In genomic region chr1:42968654-42969053, GRCh38 we compare ENCODE assay signal across 31 cellular contexts.
"Had no signal": no experiment of that assay in that cellular context is flagged by ENCODE, and none has a peak within 500 bp of the region (broad histone marks: within the 10 kb centered on the region; RNA-seq: fewer than 3 reads in every experiment).

No MANE protein-coding gene starts in this region.

- H3K9me3 Mint-ChIP-seq: naive B cell; nephron progenitor cell; stimulated activated memory B cell treated with anti-CD40 and anti-IgM and Interleukin-4, amounts not matched to agents 10 μg/mL and 1 μg/mL and 100 μg/mL, for 72 hours; T-helper 2 cell treated with Interferon-gamma antibody and Interleukin-4, amounts not matched to agents 5 μg/mL and 100 μg/mL, for 36 hours had no signal

- H3K4me1 ChIP-seq: colonic mucosa, psoas muscle, right atrium auricular region, thyroid gland had no signal

- H3K4me3 ChIP-seq: body of pancreas, cardiac muscle cell, colonic mucosa, esophagus squamous epithelium, pancreas, psoas muscle, right atrium auricular region, smooth muscle cell, stomach, thyroid gland had no signal

- H3K27me3 Mint-ChIP-seq: activated CD4-positive, alpha-beta T cell treated with anti-CD3 and anti-CD28 coated beads for 36 hours; activated naive CD8-positive, alpha-beta T cell; naive B cell; stimulated activated memory B cell treated with anti-CD40 and anti-IgM and Interleukin-4, amounts not matched to agents 10 μg/mL and 1 μg/mL and 100 μg/mL, for 72 hours had no signal

- H3K27ac Mint-ChIP-seq: activated CD4-positive, alpha-beta T cell treated with anti-CD3 and anti-CD28 coated beads for 36 hours; activated naive CD8-positive, alpha-beta T cell; nephron progenitor cell; stimulated activated memory B cell treated with anti-CD40 and anti-IgM and Interleukin-4, amounts not matched to agents 10 μg/mL and 1 μg/mL and 100 μg/mL, for 72 hours; T-helper 2 cell treated with Interferon-gamma antibody and Interleukin-4, amounts not matched to agents 5 μg/mL and 100 μg/mL, for 36 hours had no signal

- H3K36me3 Mint-ChIP-seq: naive B cell; stimulated activated memory B cell treated with anti-CD40 and anti-IgM and Interleukin-4, amounts not matched to agents 10 μg/mL and 1 μg/mL and 100 μg/mL, for 72 hours had no signal

- H3K27me3 ChIP-seq: body of pancreas, cardiac muscle cell, colonic mucosa, esophagus squamous epithelium, pancreas, right atrium auricular region, stomach, thyroid gland had no signal

- H3K27ac ChIP-seq: body of pancreas, cardiac muscle cell, colonic mucosa, pancreas, psoas muscle, right atrium auricular region, stomach, thyroid gland had no signal

- H3K36me3 ChIP-seq: cardiac muscle cell, colonic mucosa, esophagus squamous epithelium, pancreas, right atrium auricular region, stomach, thyroid gland had no signal

- H3K4me2 ChIP-seq: smooth muscle cell had no signal

- ATAC-seq: activated CD4-positive, alpha-beta T cell treated with anti-CD3 and anti-CD28 coated beads for 36 hours; body of pancreas; left ventricle myocardium superior; pancreas; psoas muscle; stimulated activated memory B cell treated with anti-CD40 and anti-IgM and Interleukin-4, amounts not matched to agents 10 μg/mL and 1 μg/mL and 100 μg/mL, for 72 hours had no signal

- H3K4me3 Mint-ChIP-seq: activated CD4-positive, alpha-beta T cell treated with anti-CD3 and anti-CD28 coated beads for 36 hours; activated naive CD8-positive, alpha-beta T cell; naive B cell; nephron progenitor cell; stimulated activated memory B cell treated with anti-CD40 and anti-IgM and Interleukin-4, amounts not matched to agents 10 μg/mL and 1 μg/mL and 100 μg/mL, for 72 hours; T-helper 2 cell treated with Interferon-gamma antibody and Interleukin-4, amounts not matched to agents 5 μg/mL and 100 μg/mL, for 36 hours had no signal

- DNase-seq: activated CD4-positive, alpha-beta T cell treated with anti-CD3 and anti-CD28 coated beads for 36 hours; activated CD4-positive, alpha-beta T cell treated with anti-CD3 and anti-CD28 coated beads, Interleukin-2, amount 50 U/mL, for 4 hours; activated CD4-positive, CD25-positive, alpha-beta regulatory T cell; activated CD8-positive, alpha-beta memory T cell treated with anti-CD3 and anti-CD28 coated beads for 24 hours; activated effector memory CD4-positive, alpha-beta T cell treated with Interleukin-2 at 50 U/mL for 16 hours; activated naive CD4-positive, alpha-beta T cell treated with Interleukin-2 at 50 U/mL for 16 hours; anterior cingulate cortex; body of pancreas; cerebellar nuclear complex; colonic mucosa; effector CD8-positive, alpha-beta T cell; esophagus squamous epithelium; left ventricle myocardium superior; naive B cell; nephron progenitor cell; nucleus accumbens; pancreas; psoas muscle; stimulated activated CD4-positive, alpha-beta T cell treated with anti-CD3 and anti-CD28 coated beads, Interleukin-1b, Interleukin-23, amount 100 ng/mL, for 48 hours; stimulated activated CD4-positive, alpha-beta T cell treated with anti-CD3 and anti-CD28 coated beads, Interleukin-4, amount 100 ng/mL, for 4 hours; stimulated activated CD8-positive, alpha-beta memory T cell treated with anti-CD3 and anti-CD28 coated beads, Interleukin-4, amount 100 ng/mL, for 48 hours; stomach; thyroid gland had no signal

- FAIRE-seq: endometrium, frontal cortex, pancreas had no signal

- H3K9me3 ChIP-seq: body of pancreas, colonic mucosa, esophagus squamous epithelium, pancreas, psoas muscle, right atrium auricular region, stomach, thyroid gland had no signal
